28 cellular contexts compared by ENCODE assay signal in genomic region chr4:77713884-77714283, GRCh38.
"Had no signal": no experiment of that assay in that cellular context is flagged by ENCODE, and none has a peak within 500 bp of the region (broad histone marks: within the 10 kb centered on the region; RNA-seq: fewer than 3 reads in every experiment).

No MANE protein-coding gene starts in this region.

- H3K27ac Mint-ChIP-seq: activated CD4-positive, alpha-beta memory T cell treated with anti-CD3 and anti-CD28 coated beads, Interleukin-2, amount 10 ng/mL, durations not matched to agents 7 days and 5 days; activated naive CD4-positive, alpha-beta T cell treated with anti-CD3 and anti-CD28 coated beads, Interleukin-2, amount 50 U/mL, for 24 hours; activated T-helper 2 cell treated with anti-CD3 and anti-CD28 coated beads, Interferon-gamma antibody, Interleukin-2, Interleukin-4, amounts not matched to agents 10 μg/mL and 5 μg/mL and 100 μg/mL, durations not matched to agents 14 hours and 24 hours and 36 hours had no signal

- H3K9me3 Mint-ChIP-seq: activated CD4-positive, alpha-beta memory T cell treated with anti-CD3 and anti-CD28 coated beads, Interleukin-2, amount 10 ng/mL, durations not matched to agents 7 days and 5 days; activated naive CD4-positive, alpha-beta T cell treated with anti-CD3 and anti-CD28 coated beads, Interleukin-2, amount 50 U/mL, for 24 hours; activated T-cell treated with anti-CD3 and anti-CD28 coated beads, Interleukin-2, amount 50 U/mL, for 24 hours; activated T-helper 2 cell treated with anti-CD3 and anti-CD28 coated beads, Interferon-gamma antibody, Interleukin-2, Interleukin-4, amounts not matched to agents 10 μg/mL and 5 μg/mL and 100 μg/mL, durations not matched to agents 14 hours and 24 hours and 36 hours had no signal

- H3K27ac ChIP-seq: brain microvascular endothelial cell, KMS-11, PC-9, WERI-Rb-1 had no signal

- H3K36me3 ChIP-seq: brain microvascular endothelial cell, WERI-Rb-1 had no signal

- H3K27me3 ChIP-seq: brain microvascular endothelial cell had no signal

- DNase-seq: activated CD4-positive, alpha-beta memory T cell treated with anti-CD3 and anti-CD28 coated beads, Interleukin-2, amount 10 ng/mL, durations not matched to agents 7 days and 5 days; activated CD4-positive, alpha-beta T cell treated with anti-CD3 and anti-CD28 coated beads for 1 hour; activated CD4-positive, alpha-beta T cell treated with anti-CD3 and anti-CD28 coated beads for 48 hours; activated CD4-positive, CD25-positive, alpha-beta regulatory T cell; activated gamma-delta T cell; activated naive CD4-positive, alpha-beta T cell treated with Interleukin-2 at 50 U/mL for 16 hours; activated T-cell treated with anti-CD3 and anti-CD28 coated beads, Interleukin-2, amount 50 U/mL, for 24 hours; anterior cingulate cortex; brain microvascular endothelial cell; MM.1S; MV-4-11; NCI-H1092; NCI-H1436 treated with DMSO at 0.1 percent for 48 hours; NCI-H1694 treated with DMSO at 0.1 percent for 48 hours; NCI-H2029; NCI-H345; NCI-H526; NCI-H748 treated with DMSO at 0.1 percent for 48 hours; NK-92 treated with Interleukin-12 subunit alpha and Interleukin-12 subunit beta, amount 100 ng/mL, for 24 hours; PC-9; Right ventricle myocardium superior; SW 1271; T-helper 1 cell; T1000; WERI-Rb-1 had no signal

- H3K27me3 Mint-ChIP-seq: activated CD4-positive, alpha-beta memory T cell treated with anti-CD3 and anti-CD28 coated beads, Interleukin-2, amount 10 ng/mL, durations not matched to agents 7 days and 5 days; activated naive CD4-positive, alpha-beta T cell treated with anti-CD3 and anti-CD28 coated beads, Interleukin-2, amount 50 U/mL, for 24 hours; activated T-cell treated with anti-CD3 and anti-CD28 coated beads, Interleukin-2, amount 50 U/mL, for 24 hours had no signal

- H3K4me3 Mint-ChIP-seq: activated CD4-positive, alpha-beta memory T cell treated with anti-CD3 and anti-CD28 coated beads, Interleukin-2, amount 10 ng/mL, durations not matched to agents 7 days and 5 days; activated naive CD4-positive, alpha-beta T cell treated with anti-CD3 and anti-CD28 coated beads, Interleukin-2, amount 50 U/mL, for 24 hours; activated T-cell treated with anti-CD3 and anti-CD28 coated beads, Interleukin-2, amount 50 U/mL, for 24 hours had no signal

- H3K4me3 ChIP-seq: PC-9 had no signal
